In genomic region chr6:99080191-99080590, GRCh38 we compare ENCODE assay signal across 29 cellular contexts.
"Had no signal": no experiment of that assay in that cellular context is flagged by ENCODE, and none has a peak within 500 bp of the region (broad histone marks: within the 10 kb centered on the region; RNA-seq: fewer than 3 reads in every experiment).

No MANE protein-coding gene starts in this region.

- ATAC-seq: activated CD8-positive, alpha-beta T cell treated with anti-CD3 and anti-CD28 coated beads for 36 hours had no signal

- H3K36me3 ChIP-seq: ascending aorta, WERI-Rb-1 had no signal

- H3K27me3 ChIP-seq: ascending aorta had no signal

- H3K4me3 ChIP-seq: ascending aorta had no signal

- H3K9me3 ChIP-seq: ascending aorta had no signal

- DNase-seq: activated CD4-positive, alpha-beta T cell treated with anti-CD3 and anti-CD28 coated beads for 1 hour; activated CD4-positive, alpha-beta T cell treated with anti-CD3 and anti-CD28 coated beads for 48 hours; activated CD4-positive, alpha-beta T cell treated with anti-CD3 and anti-CD28 coated beads, Interleukin-2, amount 50 U/mL, for 4 hours; activated CD4-positive, CD25-positive, alpha-beta regulatory T cell; activated CD8-positive, alpha-beta T cell treated with anti-CD3 and anti-CD28 coated beads for 36 hours; activated gamma-delta T cell; activated naive CD4-positive, alpha-beta T cell treated with Interleukin-2 at 50 U/mL for 16 hours; activated naive CD8-positive, alpha-beta T cell treated with anti-CD3 and anti-CD28 coated beads, Interleukin-2, amount 10 ng/mL, durations not matched to agents 7 days and 5 days; activated T-cell treated with anti-CD3 and anti-CD28 coated beads, Interleukin-2, amount 50 U/mL, for 24 hours; amygdala; caudate nucleus; cerebellar nuclear complex; MM.1S; MV-4-11; NCI-H1436 treated with DMSO at 0.1 percent for 48 hours; NCI-H1694 treated with DMSO at 0.1 percent for 48 hours; NCI-H2081; NCI-H2171 treated with DMSO at 0.1 percent for 48 hours; NCI-H2227 treated with DMSO at 0.1 percent for 48 hours; NCI-H524 treated with DMSO at 0.1 percent for 48 hours; OCI-M1; Right ventricle myocardium superior; SW 1271; T-helper 1 cell; T-helper 2 cell; T-helper 9 cell; WERI-Rb-1 had no signal

- H3K4me1 ChIP-seq: ascending aorta had no signal

- H3K27ac ChIP-seq: ascending aorta, KMS-11, WERI-Rb-1 had no signal
